ENCODE assay signal across 22 cellular contexts in genomic region chr7:86013662-86014061, GRCh38.
"Had no signal": no experiment of that assay in that cellular context is flagged by ENCODE, and none has a peak within 500 bp of the region (broad histone marks: within the 10 kb centered on the region; RNA-seq: fewer than 3 reads in every experiment).

No MANE protein-coding gene starts in this region.

- H3K4me3 ChIP-seq: dorsolateral prefrontal cortex, ovary, psoas muscle, sigmoid colon, stomach, thyroid gland had no signal

- H3K4me3 Mint-ChIP-seq: immature natural killer cell; naive thymus-derived CD4-positive, alpha-beta T cell; nephron; stimulated activated effector memory CD8-positive, alpha-beta T cell treated with anti-CD3 and anti-CD28 coated beads, Interleukin-12 subunit alpha, Interleukin-12 subunit beta, amount 100 ng/mL, for 72 hours had no signal

- H3K27me3 Mint-ChIP-seq: naive thymus-derived CD4-positive, alpha-beta T cell had no signal

- H3K4me1 Mint-ChIP-seq: immature natural killer cell; naive thymus-derived CD4-positive, alpha-beta T cell; nephron; stimulated activated effector memory CD8-positive, alpha-beta T cell treated with anti-CD3 and anti-CD28 coated beads, Interleukin-12 subunit alpha, Interleukin-12 subunit beta, amount 100 ng/mL, for 72 hours had no signal

- H3K36me3 Mint-ChIP-seq: immature natural killer cell; naive thymus-derived CD4-positive, alpha-beta T cell; stimulated activated effector memory CD8-positive, alpha-beta T cell treated with anti-CD3 and anti-CD28 coated beads, Interleukin-12 subunit alpha, Interleukin-12 subunit beta, amount 100 ng/mL, for 72 hours had no signal

- H3K27ac Mint-ChIP-seq: immature natural killer cell; naive thymus-derived CD4-positive, alpha-beta T cell; nephron; stimulated activated effector memory CD8-positive, alpha-beta T cell treated with anti-CD3 and anti-CD28 coated beads, Interleukin-12 subunit alpha, Interleukin-12 subunit beta, amount 100 ng/mL, for 72 hours had no signal

- H3K36me3 ChIP-seq: ovary, sigmoid colon, stomach, thyroid gland had no signal

- H3K27ac ChIP-seq: dorsolateral prefrontal cortex, ovary, psoas muscle, sigmoid colon, stomach, thyroid gland had no signal

- H3K27me3 ChIP-seq: dorsolateral prefrontal cortex, ovary, sigmoid colon, stomach, thyroid gland had no signal

- H3K9me3 Mint-ChIP-seq: nephron had no signal

- H3K4me1 ChIP-seq: psoas muscle, sigmoid colon, stomach, thyroid gland had no signal

- H3K9me3 ChIP-seq: ovary, psoas muscle, sigmoid colon, stomach, thyroid gland had no signal

- DNase-seq: dorsolateral prefrontal cortex; effector CD4-positive, alpha-beta T cell; hypothalamus; immature natural killer cell; mammary epithelial cell; mesendoderm; midbrain; naive thymus-derived CD4-positive, alpha-beta T cell; occipital lobe; ovary; posterior cingulate gyrus; psoas muscle; right cardiac atrium; sigmoid colon; stimulated activated CD4-positive, alpha-beta T cell treated with anti-CD3 and anti-CD28 coated beads, Interleukin-2, amount 100 ng/mL, for 24 hours; stimulated activated CD4-positive, alpha-beta T cell treated with anti-CD3 and anti-CD28 coated beads, Interleukin-4, amount 100 ng/mL, for 24 hours; stimulated activated naive CD4-positive, alpha-beta T cell treated with Interleukin-2 at 50 U/mL for 16 hours; stomach; thyroid gland; trophoblast cell had no signal

- ATAC-seq: naive thymus-derived CD4-positive, alpha-beta T cell; psoas muscle; right cardiac atrium; stimulated activated effector memory CD8-positive, alpha-beta T cell treated with anti-CD3 and anti-CD28 coated beads, Interleukin-12 subunit alpha, Interleukin-12 subunit beta, amount 100 ng/mL, for 72 hours had no signal
